In the genomic region with DNA sequence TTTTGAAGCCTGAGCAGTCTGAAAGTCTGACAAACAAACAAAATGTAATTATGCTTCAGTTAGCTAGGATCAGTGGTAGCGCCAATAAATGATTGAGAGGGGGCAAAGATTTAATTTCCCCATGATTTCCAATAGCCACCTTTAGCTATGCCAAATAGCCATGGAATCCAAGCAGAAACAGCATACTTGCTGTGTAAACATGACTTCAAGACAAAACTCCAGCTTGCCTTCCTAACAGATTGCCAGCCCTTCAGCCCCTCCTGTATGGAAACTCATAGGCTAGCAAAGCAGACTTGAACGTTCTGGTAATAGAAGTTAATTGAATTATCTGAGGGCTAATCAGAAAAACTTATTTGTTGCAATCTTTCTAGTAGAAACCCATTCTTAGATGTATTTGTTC, we compare ENCODE assay signal across 1 cellular context.
TF ChIP-seq lines count a peak whose summit lies in the region.

No MANE protein-coding gene starts in this region.

TF ChIP-seq in K562, 482 proteins besides CTCF, POLR2A, EP300 and RAD21 (continued from another document):
- TF ChIP-seq TRIM25 (IDR thresholded peaks at IDR 0.05; ENCODE audit: borderline replicate concordance), result no peak
- no peak for TF ChIP-seq ATF3 (IDR thresholded peaks at IDR 0.05)
- no peak for TF ChIP-seq ATF3 (CRISPR knock-in tag; conservative IDR thresholded peaks at IDR 0.05)
- TF ChIP-seq CREM (IDR thresholded peaks at IDR 0.05; ENCODE audit: low read depth), result no peak
- TF ChIP-seq, protein P1, sequence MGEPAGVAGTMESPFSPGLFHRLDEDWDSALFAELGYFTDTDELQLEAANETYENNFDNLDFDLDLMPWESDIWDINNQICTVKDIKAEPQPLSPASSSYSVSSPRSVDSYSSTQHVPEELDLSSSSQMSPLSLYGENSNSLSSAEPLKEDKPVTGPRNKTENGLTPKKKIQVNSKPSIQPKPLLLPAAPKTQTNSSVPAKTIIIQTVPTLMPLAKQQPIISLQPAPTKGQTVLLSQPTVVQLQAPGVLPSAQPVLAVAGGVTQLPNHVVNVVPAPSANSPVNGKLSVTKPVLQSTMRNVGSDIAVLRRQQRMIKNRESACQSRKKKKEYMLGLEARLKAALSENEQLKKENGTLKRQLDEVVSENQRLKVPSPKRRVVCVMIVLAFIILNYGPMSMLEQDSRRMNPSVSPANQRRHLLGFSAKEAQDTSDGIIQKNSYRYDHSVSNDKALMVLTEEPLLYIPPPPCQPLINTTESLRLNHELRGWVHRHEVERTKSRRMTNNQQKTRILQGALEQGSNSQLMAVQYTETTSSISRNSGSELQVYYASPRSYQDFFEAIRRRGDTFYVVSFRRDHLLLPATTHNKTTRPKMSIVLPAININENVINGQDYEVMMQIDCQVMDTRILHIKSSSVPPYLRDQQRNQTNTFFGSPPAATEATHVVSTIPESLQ (CRISPR knock-in tag; IDR thresholded peaks at IDR 0.05), result 0 out of 2 replicates have a peak, but pooled peaks have one; percentile 28
- TF ChIP-seq FOXK2 (conservative IDR thresholded peaks at IDR 0.05 in 1 of 2, IDR thresholded peaks at IDR 0.05 in 1 of 2; ENCODE audit: low read depth in 2 of 2), result 0 out of 4 replicates have a peak, but pooled peaks of 1 of the 2 experiments have one; percentile 19
- peak in 1 of 2 experiments; percentile 42; a peak in 1 of 4 replicates for TF ChIP-seq FOXA3 (CRISPR knock-in tag; conservative IDR thresholded peaks at IDR 0.05 in 1 of 2, IDR thresholded peaks at IDR 0.05 in 1 of 2)
